13 cellular contexts compared by ENCODE assay signal in genomic region chr5:67971223-67971830, GRCh38.
DNase-seq lines count a peak whose midpoint lies in the region; ATAC-seq and TF ChIP-seq lines count a peak whose summit lies in the region.
"Had no signal": no experiment of that assay in that cellular context is flagged by ENCODE, and none has a peak within 500 bp of the region (broad histone marks: within the 10 kb centered on the region; RNA-seq: fewer than 3 reads in every experiment).

No MANE protein-coding gene starts in this region.

- intact Hi-C loops in psoas muscle (cut with DNase I), result loop anchor here in 1 of 2 donors (2.0 kb wide), 1 partner anchor 39 kb away; no protein-coding TSS in a partner anchor

- H3K4me1 Mint-ChIP-seq in stimulated activated effector memory CD8-positive, alpha-beta T cell treated with anti-CD3 and anti-CD28 coated beads, Interleukin-12 subunit alpha, Interleukin-12 subunit beta, amount 100 ng/mL, for 72 hours, result no peaks in the 10 kb centered on the region
- H3K4me1 Mint-ChIP-seq: B cell had no signal

- H3K36me3 ChIP-seq in psoas muscle (ENCODE audit: insufficient read depth in 1 of 2, low read depth in 1 of 2), result no peaks in the 10 kb centered on the region

- DNase-seq in AG09309 (ENCODE audit: low read depth) (peak; percentile 71), RWPE1 (ENCODE audit: low spot score) (peak; percentile 25), fibroblast of villous mesenchyme (ENCODE audit: low read depth) (peak; percentile 79), psoas muscle (peak; percentile 23 to 51), HuH-7 (ENCODE audit: low spot score) (no peak), COR-L47 (lab: John Stamatoyannopoulos, UW) (no peak)
- DNase-seq in stimulated activated effector memory CD8-positive, alpha-beta T cell treated with anti-CD3 and anti-CD28 coated beads, Interleukin-12 subunit alpha, Interleukin-12 subunit beta, amount 100 ng/mL, for 72 hours (ENCODE audit: low spot score in 2 of 2), result no peak
- no peak for DNase-seq in activated effector memory CD4-positive, alpha-beta T cell treated with Interleukin-2 at 50 U/mL for 16 hours
- DNase-seq: effector CD4-positive, alpha-beta T cell; NCI-H1105; PC-3 had no signal

- 28 to 44% (median 28%) methylated on average over 4 of the region's 4 CpGs for whole genome bisulfite sequencing in psoas muscle, 3 donors

- no peaks in the 10 kb centered on the region for H3K36me3 Mint-ChIP-seq in stimulated activated effector memory CD8-positive, alpha-beta T cell treated with anti-CD3 and anti-CD28 coated beads, Interleukin-12 subunit alpha, Interleukin-12 subunit beta, amount 100 ng/mL, for 72 hours

- H3K27ac ChIP-seq in RWPE1 (no peak overlapping the region), psoas muscle (peak overlapping the region; percentile 9)
- H3K27ac ChIP-seq: HL-60 had no signal

- H3K27me3 ChIP-seq in psoas muscle (ENCODE audit: insufficient read depth in 3 of 3, low read length in 2 of 3), result no peaks in the 10 kb centered on the region

- no peak overlapping the region for H3K4me3 ChIP-seq in AG09309 (ENCODE audit: control insufficient read depth, low read depth, low read length)
- H3K4me3 ChIP-seq in fibroblast of villous mesenchyme (ENCODE audit: low read depth, low read length), result no peak overlapping the region
- no peak overlapping the region for H3K4me3 ChIP-seq in psoas muscle

- H3K9me3 ChIP-seq in psoas muscle, result no peaks in the 10 kb centered on the region

- POLR2A ChIA-PET in RWPE1 (lab: Yijun Ruan, JAX; ENCODE audit: low non-redundant PET), result interaction anchor here (1.1 kb wide), 1 partner anchor 246 kb away, joined by 3 read pairs; no protein-coding TSS in a partner anchor

- H3K4me3 Mint-ChIP-seq in stimulated activated effector memory CD8-positive, alpha-beta T cell treated with anti-CD3 and anti-CD28 coated beads, Interleukin-12 subunit alpha, Interleukin-12 subunit beta, amount 100 ng/mL, for 72 hours, result no peak overlapping the region
- H3K4me3 Mint-ChIP-seq: B cell had no signal

- no peaks in the 10 kb centered on the region for H3K9me3 Mint-ChIP-seq in stimulated activated effector memory CD8-positive, alpha-beta T cell treated with anti-CD3 and anti-CD28 coated beads, Interleukin-12 subunit alpha, Interleukin-12 subunit beta, amount 100 ng/mL, for 72 hours

- peak in 3 of 4 donors; percentile 37 to 74 (median 40) for ATAC-seq in psoas muscle
- ATAC-seq in stimulated activated effector memory CD8-positive, alpha-beta T cell treated with anti-CD3 and anti-CD28 coated beads, Interleukin-12 subunit alpha, Interleukin-12 subunit beta, amount 100 ng/mL, for 72 hours, result no peak
- ATAC-seq: PC-3 had no signal

- H3K4me1 ChIP-seq in psoas muscle, result peaks cover 11% of the 10 kb centered on the region

- H3K27ac Mint-ChIP-seq in stimulated activated effector memory CD8-positive, alpha-beta T cell treated with anti-CD3 and anti-CD28 coated beads, Interleukin-12 subunit alpha, Interleukin-12 subunit beta, amount 100 ng/mL, for 72 hours, result no peak overlapping the region
- H3K27ac Mint-ChIP-seq: B cell had no signal

- CTCF ChIA-PET in RWPE1 (lab: Yijun Ruan, JAX), result no interaction called here

- TF ChIP-seq CTCF in AG09309 (IDR thresholded peaks at IDR 0.05; ENCODE audit: control insufficient read depth, insufficient read depth, low read depth, low read length, missing control alignments) (no peak), RWPE1 (conservative IDR thresholded peaks at IDR 0.05; ENCODE audit: low read depth) (no peak), fibroblast of villous mesenchyme (IDR thresholded peaks at IDR 0.05; ENCODE audit: insufficient read depth, low read depth, low read length) (no peak), psoas muscle (IDR thresholded peaks at IDR 0.05) (no peak)

Comparison
In these comparisons a context has a peak if more than half of its experiments do, and no peak if none do; other contexts are left out.
1. DNase-seq: peak in AG09309 (single experiment), RWPE1 (single experiment), fibroblast of villous mesenchyme (single experiment) and psoas muscle (2 of 2); none in stimulated activated effector memory CD8-positive, alpha-beta T cell treated with anti-CD3 and anti-CD28 coated beads, Interleukin-12 subunit alpha, Interleukin-12 subunit beta, amount 100 ng/mL, for 72 hours (0 of 2), activated effector memory CD4-positive, alpha-beta T cell treated with Interleukin-2 at 50 U/mL for 16 hours (single experiment), HuH-7 (single experiment) and COR-L47 (single experiment).